In the genomic region with DNA sequence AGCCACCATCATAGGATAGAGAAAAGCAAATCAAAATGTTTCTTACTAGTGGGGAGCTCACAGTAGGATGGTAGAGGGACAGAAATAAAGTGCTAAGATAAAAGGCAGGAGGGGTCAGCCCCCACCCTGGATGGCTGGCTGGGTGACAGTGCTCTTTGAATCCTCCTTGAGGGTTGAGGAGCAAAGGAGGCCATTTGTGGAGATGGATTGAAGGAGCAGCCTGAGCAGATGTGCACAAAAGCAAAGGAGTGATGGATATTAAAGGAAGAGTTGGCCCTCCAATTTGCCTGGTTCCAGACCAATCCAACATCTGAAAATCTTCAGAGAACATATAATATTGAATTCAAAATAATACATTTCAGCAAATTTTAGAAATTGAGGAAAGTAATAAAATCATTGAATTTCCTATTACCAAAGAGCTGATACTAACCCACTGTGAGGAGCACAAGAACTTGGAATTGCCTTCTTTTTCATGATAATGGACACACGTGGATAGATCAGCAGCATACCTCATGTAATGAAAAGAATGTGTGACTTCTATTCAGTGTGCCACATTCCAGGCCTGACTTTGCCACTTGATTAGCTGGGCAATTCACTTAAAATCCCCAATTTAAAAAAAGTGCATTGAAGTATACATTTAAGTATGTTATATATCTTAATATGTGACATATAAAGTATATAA, we compare ENCODE assay signal across 26 cellular contexts.
"Had no signal": no experiment of that assay in that cellular context is flagged by ENCODE, and none has a peak within 500 bp of the region (broad histone marks: within the 10 kb centered on the region; RNA-seq: fewer than 3 reads in every experiment).

No MANE protein-coding gene starts in this region.

- H3K27me3 ChIP-seq: hepatocyte, suprapubic skin, tibial artery had no signal

- H3K9me3 ChIP-seq: suprapubic skin, tibial artery had no signal

- H3K36me3 Mint-ChIP-seq: activated naive CD4-positive, alpha-beta T cell treated with anti-CD3 and anti-CD28 coated beads, Interleukin-2, amount 50 U/mL, for 72 hours; immature natural killer cell; naive thymus-derived CD8-positive, alpha-beta T cell had no signal

- H3K27me3 Mint-ChIP-seq: central memory CD8-positive, alpha-beta T cell; dendritic cell treated with granulocyte-macrophage colony-stimulating factor and Interleukin-4, amounts not matched to agents 40 ng/mL and 50 ng/mL, for 4 days had no signal

- H3K4me3 Mint-ChIP-seq: activated T-cell treated with anti-CD3 and anti-CD28 coated beads, Interleukin-2, amount 50 U/mL, for 72 hours; central memory CD8-positive, alpha-beta T cell; dendritic cell treated with granulocyte-macrophage colony-stimulating factor and Interleukin-4, amounts not matched to agents 40 ng/mL and 50 ng/mL, for 4 days; immature natural killer cell; naive thymus-derived CD8-positive, alpha-beta T cell; neural crest cell; T-helper 2 cell treated with Interferon-gamma antibody and Interleukin-4, amounts not matched to agents 5 μg/mL and 100 μg/mL, for 36 hours had no signal

- H3K27ac ChIP-seq: hepatocyte, suprapubic skin, tibial artery had no signal

- H3K36me3 ChIP-seq: suprapubic skin, tibial artery had no signal

- DNase-seq: activated CD4-positive, alpha-beta T cell treated with anti-CD3 and anti-CD28 coated beads for 4 hours; activated CD4-positive, alpha-beta T cell treated with anti-CD3 and anti-CD28 coated beads, Interleukin-2, amount 50 U/mL, for 4 hours; activated naive CD4-positive, alpha-beta T cell; activated T-cell treated with anti-CD3 and anti-CD28 coated beads for 4 hours; activated T-cell treated with anti-CD3 and anti-CD28 coated beads, Interleukin-2, amount 50 U/mL, for 72 hours; effector CD4-positive, alpha-beta T cell; immature natural killer cell; kidney; left colon; mammary epithelial cell; midbrain; naive thymus-derived CD8-positive, alpha-beta T cell; posterior cingulate gyrus; right cardiac atrium; stimulated activated CD4-positive, alpha-beta T cell treated with anti-CD3 and anti-CD28 coated beads, Interleukin-15, amount 100 ng/mL, for 24 hours; stimulated activated CD4-positive, alpha-beta T cell treated with anti-CD3 and anti-CD28 coated beads, Interleukin-2, amount 100 ng/mL, for 24 hours; stimulated activated naive CD4-positive, alpha-beta T cell; T-helper 1 cell; tibial artery had no signal

- ATAC-seq: activated naive CD4-positive, alpha-beta T cell treated with anti-CD3 and anti-CD28 coated beads, Interleukin-2, amount 50 U/mL, for 72 hours; activated T-cell treated with anti-CD3 and anti-CD28 coated beads, Interleukin-2, amount 50 U/mL, for 72 hours; left colon; naive thymus-derived CD8-positive, alpha-beta T cell; right cardiac atrium had no signal

- H3K4me3 ChIP-seq: hepatocyte, suprapubic skin, tibial artery had no signal

- H3K79me2 ChIP-seq: hepatocyte had no signal

- H3K4me1 Mint-ChIP-seq: central memory CD8-positive, alpha-beta T cell; immature natural killer cell; naive thymus-derived CD8-positive, alpha-beta T cell had no signal

- H3K9me3 Mint-ChIP-seq: dendritic cell treated with granulocyte-macrophage colony-stimulating factor and Interleukin-4, amounts not matched to agents 40 ng/mL and 50 ng/mL, for 4 days; T-helper 2 cell treated with Interferon-gamma antibody and Interleukin-4, amounts not matched to agents 5 μg/mL and 100 μg/mL, for 36 hours had no signal

- H2AFZ ChIP-seq: hepatocyte had no signal

- H3K4me1 ChIP-seq: suprapubic skin, tibial artery had no signal

- H3K4me2 ChIP-seq: hepatocyte had no signal

- H3K27ac Mint-ChIP-seq: activated naive CD4-positive, alpha-beta T cell treated with anti-CD3 and anti-CD28 coated beads, Interleukin-2, amount 50 U/mL, for 72 hours; activated T-cell treated with anti-CD3 and anti-CD28 coated beads, Interleukin-2, amount 50 U/mL, for 72 hours; dendritic cell treated with granulocyte-macrophage colony-stimulating factor and Interleukin-4, amounts not matched to agents 40 ng/mL and 50 ng/mL, for 4 days; immature natural killer cell; T-helper 2 cell treated with Interferon-gamma antibody and Interleukin-4, amounts not matched to agents 5 μg/mL and 100 μg/mL, for 36 hours had no signal
